11 cellular contexts compared by ENCODE assay signal in the genomic region with DNA sequence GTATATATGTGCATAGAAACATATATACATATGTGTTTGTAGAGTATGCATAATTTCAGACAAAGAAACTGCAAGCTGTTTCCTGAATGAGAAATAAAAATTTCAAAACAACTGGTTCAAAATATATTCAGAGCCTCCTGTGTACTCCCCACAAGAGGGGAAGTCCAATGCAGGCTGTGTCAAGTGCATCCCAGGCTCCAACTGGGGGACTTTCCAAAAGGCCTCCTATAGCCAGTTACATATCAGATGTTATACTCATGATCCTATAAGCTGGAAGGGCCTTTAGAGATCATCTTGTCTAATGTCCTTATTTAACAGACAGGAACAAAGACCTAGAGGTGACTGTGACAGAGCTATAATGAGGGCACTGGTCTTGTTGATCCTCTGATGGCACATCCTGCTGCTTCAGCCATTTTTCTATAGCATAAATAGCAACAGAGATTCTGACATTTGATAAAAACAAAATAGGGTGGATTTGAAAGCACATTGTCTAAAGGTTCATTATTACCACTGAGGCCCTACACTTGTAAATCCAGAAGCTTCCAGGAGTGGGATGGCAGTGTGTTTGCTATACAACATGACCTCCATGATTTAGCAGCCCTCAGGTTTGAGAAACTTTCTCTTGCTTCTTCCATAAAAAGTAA. TPM values are rescaled to one million over a fixed set of nuclear protein-coding genes. Genes with fewer than 3 reads are reported as not detected.
DNase-seq lines count a peak whose midpoint lies in the region; ATAC-seq and TF ChIP-seq lines count a peak whose summit lies in the region.
"Had no signal": no experiment of that assay in that cellular context is flagged by ENCODE, and none has a peak within 500 bp of the region (broad histone marks: within the 10 kb centered on the region; RNA-seq: fewer than 3 reads in every experiment).

No MANE protein-coding gene starts in this region.

- H3K27ac ChIP-seq in neuronal stem cell (replicated peaks; ENCODE audit: low read length) (no peak overlapping the region), osteoblast (ENCODE audit: low read depth, low read length) (no peak overlapping the region)

- H2AFZ ChIP-seq in neuronal stem cell (ENCODE audit: low read length) (no peak overlapping the region), osteoblast (ENCODE audit: low read length) (no peak overlapping the region)

- H3K9me3 ChIP-seq in mucosa of descending colon (no peaks in the 10 kb centered on the region), neuronal stem cell (replicated peaks in 1 of 2; ENCODE audit: control insufficient read depth in 2 of 2, insufficient read depth in 1 of 2, low read depth in 1 of 2, low read length in 2 of 2) (no peaks in the 10 kb centered on the region), osteoblast (ENCODE audit: low read depth, low read length) (no peaks in the 10 kb centered on the region)

- ATAC-seq in GM18868 (IDR thresholded peaks at IDR 0.05; ENCODE audit: unreplicated experiment) (peak; percentile 42), GM21619 (IDR thresholded peaks at IDR 0.05; ENCODE audit: unreplicated experiment) (peak; percentile 37), HG03432 (IDR thresholded peaks at IDR 0.05; ENCODE audit: unreplicated experiment) (peak; percentile 46), mucosa of descending colon (peak; percentile 24)

- DNase-seq in mucosa of descending colon, result no peak
- no peak for DNase-seq in neuronal stem cell (ENCODE audit: low spot score)
- no peak for DNase-seq in NCI-H526 (lab: John Stamatoyannopoulos, UW)
- no peak for DNase-seq in GM03348 (ENCODE audit: low spot score)
- DNase-seq in osteoblast (ENCODE audit: insufficient read length, low spot score, missing footprints), result no peak
- DNase-seq: activated CD4-positive, alpha-beta T cell treated with anti-CD3 and anti-CD28 coated beads for 1 hour; NCI-H1105 treated with DMSO at 0.1 percent for 48 hours had no signal

- H3K4me1 ChIP-seq in mucosa of descending colon (ENCODE audit: low read depth), result no peaks in the 10 kb centered on the region
- no peaks in the 10 kb centered on the region for H3K4me1 ChIP-seq in neuronal stem cell (ENCODE audit: control insufficient read depth in 2 of 2, insufficient read depth in 1 of 2, low read depth in 1 of 2, low read length in 2 of 2)
- H3K4me1 ChIP-seq in osteoblast (ENCODE audit: insufficient read depth, low read length), result no peaks in the 10 kb centered on the region

- no peaks in the 10 kb centered on the region for H3K79me1 ChIP-seq in neuronal stem cell (ENCODE audit: low read depth, low read length)

- H4K20me1 ChIP-seq in osteoblast (ENCODE audit: insufficient read depth, low read length), result no peaks in the 10 kb centered on the region

- H3K4me3 ChIP-seq in mucosa of descending colon, result no peak overlapping the region
- H3K4me3 ChIP-seq in neuronal stem cell (ENCODE audit: low read length in 2 of 2), result no peak overlapping the region
- no peak overlapping the region for H3K4me3 ChIP-seq in osteoblast (ENCODE audit: insufficient read depth, low read length)

- no peak overlapping the region for H2BK12ac ChIP-seq in neuronal stem cell (ENCODE audit: low read length)

- no peak overlapping the region for H4K91ac ChIP-seq in neuronal stem cell (ENCODE audit: low read depth, low read length, poor library complexity)

- H3K4me2 ChIP-seq in neuronal stem cell (ENCODE audit: insufficient read depth, low read length, poor library complexity, severe bottlenecking), result no peak overlapping the region
- H3K4me2 ChIP-seq in osteoblast (ENCODE audit: insufficient read depth, low read length), result no peak overlapping the region

- no peaks in the 10 kb centered on the region for H3K79me2 ChIP-seq in osteoblast (ENCODE audit: insufficient read depth, low read length)

- no peak overlapping the region for H3K4ac ChIP-seq in neuronal stem cell (ENCODE audit: low read length)

- H2AK5ac ChIP-seq in neuronal stem cell (ENCODE audit: low read depth, low read length), result no peak overlapping the region

- H2BK5ac ChIP-seq in neuronal stem cell (ENCODE audit: low read length), result no peak overlapping the region

- no peak overlapping the region for H3K18ac ChIP-seq in neuronal stem cell (ENCODE audit: low read length)

- no peak for TF ChIP-seq CTCF in mucosa of descending colon (IDR thresholded peaks at IDR 0.05)
- no peak for TF ChIP-seq CTCF in osteoblast (IDR thresholded peaks at IDR 0.05; ENCODE audit: extremely low read depth, low read depth, low read length)

- intact Hi-C loops in mucosa of descending colon (cut with DNase I, micrococcal nuclease), result no loop called here

- H2BK15ac ChIP-seq in neuronal stem cell (ENCODE audit: low read length), result no peak overlapping the region

- no peak overlapping the region for H3K14ac ChIP-seq in neuronal stem cell (ENCODE audit: low read length)

- no peak overlapping the region for H2BK120ac ChIP-seq in neuronal stem cell (ENCODE audit: low read depth, low read length)

- H3K27me3 ChIP-seq in neuronal stem cell (ENCODE audit: control insufficient read depth in 3 of 3, insufficient read depth in 3 of 3, low read depth in 1 of 3, low read length in 3 of 3), result peaks cover 0 to 4% (median 0%) of the 10 kb centered on the region in 3 experiments
- H3K27me3 ChIP-seq in osteoblast (ENCODE audit: insufficient read depth, low read length), result peaks cover 30% of the 10 kb centered on the region

- H4K8ac ChIP-seq in neuronal stem cell (ENCODE audit: low read depth, low read length), result no peak overlapping the region

- H3K23ac ChIP-seq in neuronal stem cell (ENCODE audit: low read depth, low read length, poor library complexity), result no peak overlapping the region

- no peak overlapping the region for H3K9ac ChIP-seq in neuronal stem cell (ENCODE audit: low read depth, low read length, poor library complexity)

- H3K36me3 ChIP-seq in mucosa of descending colon (ENCODE audit: low read depth), result no peaks in the 10 kb centered on the region
- no peaks in the 10 kb centered on the region for H3K36me3 ChIP-seq in neuronal stem cell (replicated peaks in 1 of 2; ENCODE audit: control insufficient read depth in 2 of 2, insufficient read depth in 2 of 2, low read length in 2 of 2)
- H3K36me3 ChIP-seq in osteoblast (ENCODE audit: insufficient read depth, low read length), result no peaks in the 10 kb centered on the region

RNA-seq across cellular contexts. Expression of gene LY75, which starts 13.5 kb away (rescaled TPM):
- 10 to 100 TPM; 20.8 to 44.9 (median 42.0) TPM for total RNA-seq in mucosa of descending colon
- polyA plus RNA-seq in neuronal stem cell (2013, experiment 1 of 2), result 0.06 TPM
- 0.10 TPM for polyA plus RNA-seq in neuronal stem cell (2013, experiment 2 of 2)
- total RNA-seq in osteoblast, result 4.4 and 5.1 TPM in 2 replicates
- total RNA-seq: RPMI7951 had no signal
